1 cellular context compared by ENCODE assay signal in the genomic region with DNA sequence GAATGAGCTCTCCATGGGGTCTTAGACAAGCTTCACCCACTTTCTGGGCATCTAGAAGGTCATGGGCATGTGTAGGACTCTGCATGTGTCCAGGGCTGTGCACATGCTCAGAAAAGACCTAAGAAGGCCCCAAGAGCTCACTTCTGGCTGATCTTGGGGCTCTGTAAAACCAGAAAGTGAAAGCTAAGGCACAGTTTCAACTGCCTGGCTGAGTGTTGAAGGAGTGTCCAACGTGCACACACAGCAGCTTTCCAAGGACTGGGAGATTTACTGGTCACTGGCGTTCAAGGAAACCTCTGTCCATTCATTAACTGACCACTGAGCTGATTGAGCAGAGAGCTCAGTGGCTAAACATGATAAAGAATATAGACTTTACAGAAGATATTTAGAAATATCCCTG.
A peak's percentile ranks its signal among the peaks of the same experiment; 100 is the strongest.
TF ChIP-seq lines count a peak whose summit lies in the region.

No MANE protein-coding gene starts in this region.

TF ChIP-seq in GM12878, 131 proteins besides CTCF, POLR2A, EP300 and RAD21:
- TF ChIP-seq E4F1 (IDR thresholded peaks at IDR 0.05; ENCODE audit: borderline replicate concordance, partially characterized antibody) (no peak), ZNF274 (IDR thresholded peaks at IDR 0.05; ENCODE audit: insufficient read depth, insufficient read length) (no peak), TAF1 (IDR thresholded peaks at IDR 0.05; ENCODE audit: borderline replicate concordance, low read depth, low read length) (0 out of 2 replicates have a peak, but pooled peaks have one; percentile 16), GABPA (IDR thresholded peaks at IDR 0.05; ENCODE audit: low read depth) (no peak)
